ENCODE assay signal across 3 cellular contexts in genomic region chr7:138987686-138988085, GRCh38.
TF ChIP-seq lines count a peak whose summit lies in the region.

No MANE protein-coding gene starts in this region.

TF ChIP-seq in SK-N-SH treated with all-trans-retinoic acid at 6 μM for 48 hours, 23 proteins besides CTCF, POLR2A, EP300 and RAD21:
- TF ChIP-seq TSHZ2 (CRISPR knock-in tag; IDR thresholded peaks at IDR 0.05) (no peak), ZNF8 (CRISPR knock-in tag; IDR thresholded peaks at IDR 0.05) (peak; percentile 100)
TF ChIP-seq in SK-N-SH treated with all-trans-retinoic acid at 6 μM for 48 hours: peak in this region for 1.

TF ChIP-seq in SK-N-SH, 30 proteins besides CTCF, POLR2A, EP300 and RAD21:
- TF ChIP-seq TEAD4 (IDR thresholded peaks at IDR 0.05; ENCODE audit: borderline replicate concordance, insufficient read depth) (no peak), ELF1 (IDR thresholded peaks at IDR 0.05) (no peak), POLR2AphosphoS5 (IDR thresholded peaks at IDR 0.05; ENCODE audit: low read depth, low read length) (no peak), GABPA (IDR thresholded peaks at IDR 0.05; ENCODE audit: low read depth) (no peak), RCOR1 (IDR thresholded peaks at IDR 0.05; ENCODE audit: low read length) (no peak), PBX3 (IDR thresholded peaks at IDR 0.05) (no peak), GATA2 (CRISPR knock-in tag; IDR thresholded peaks at IDR 0.05) (no peak), MXI1 (IDR thresholded peaks at IDR 0.05; ENCODE audit: low read depth, low read length) (no peak), RFX5 (IDR thresholded peaks at IDR 0.05; ENCODE audit: low read length) (no peak), SIN3A (IDR thresholded peaks at IDR 0.05; ENCODE audit: borderline replicate concordance, low read depth, low read length) (no peak), FOXM1 (IDR thresholded peaks at IDR 0.05; ENCODE audit: low read depth) (no peak), ZBTB33 (IDR thresholded peaks at IDR 0.05; ENCODE audit: borderline replicate concordance, low read depth) (no peak), TCF12 (IDR thresholded peaks at IDR 0.05) (no peak), CHD2 (IDR thresholded peaks at IDR 0.05; ENCODE audit: low read length, partially characterized antibody) (no peak), TAF1 (IDR thresholded peaks at IDR 0.05; ENCODE audit: borderline replicate concordance, low read depth, low read length) (no peak)
- TF ChIP-seq, protein P1, sequence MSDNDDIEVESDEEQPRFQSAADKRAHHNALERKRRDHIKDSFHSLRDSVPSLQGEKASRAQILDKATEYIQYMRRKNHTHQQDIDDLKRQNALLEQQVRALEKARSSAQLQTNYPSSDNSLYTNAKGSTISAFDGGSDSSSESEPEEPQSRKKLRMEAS (IDR thresholded peaks at IDR 0.05; ENCODE audit: low read depth): no peak
- TF ChIP-seq, protein P2, sequence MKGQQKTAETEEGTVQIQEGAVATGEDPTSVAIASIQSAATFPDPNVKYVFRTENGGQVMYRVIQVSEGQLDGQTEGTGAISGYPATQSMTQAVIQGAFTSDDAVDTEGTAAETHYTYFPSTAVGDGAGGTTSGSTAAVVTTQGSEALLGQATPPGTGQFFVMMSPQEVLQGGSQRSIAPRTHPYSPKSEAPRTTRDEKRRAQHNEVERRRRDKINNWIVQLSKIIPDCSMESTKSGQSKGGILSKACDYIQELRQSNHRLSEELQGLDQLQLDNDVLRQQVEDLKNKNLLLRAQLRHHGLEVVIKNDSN (IDR thresholded peaks at IDR 0.05; ENCODE audit: borderline replicate concordance, low read depth): no peak
- TF ChIP-seq, protein P3, sequence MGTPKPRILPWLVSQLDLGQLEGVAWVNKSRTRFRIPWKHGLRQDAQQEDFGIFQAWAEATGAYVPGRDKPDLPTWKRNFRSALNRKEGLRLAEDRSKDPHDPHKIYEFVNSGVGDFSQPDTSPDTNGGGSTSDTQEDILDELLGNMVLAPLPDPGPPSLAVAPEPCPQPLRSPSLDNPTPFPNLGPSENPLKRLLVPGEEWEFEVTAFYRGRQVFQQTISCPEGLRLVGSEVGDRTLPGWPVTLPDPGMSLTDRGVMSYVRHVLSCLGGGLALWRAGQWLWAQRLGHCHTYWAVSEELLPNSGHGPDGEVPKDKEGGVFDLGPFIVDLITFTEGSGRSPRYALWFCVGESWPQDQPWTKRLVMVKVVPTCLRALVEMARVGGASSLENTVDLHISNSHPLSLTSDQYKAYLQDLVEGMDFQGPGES (IDR thresholded peaks at IDR 0.05; ENCODE audit: low read depth, low read length): no peak

TF ChIP-seq in K562, 482 proteins besides CTCF, POLR2A, EP300 and RAD21:
- peak; percentile 54 for TF ChIP-seq NFIC (IDR thresholded peaks at IDR 0.05)
- TF ChIP-seq, protein P4, sequence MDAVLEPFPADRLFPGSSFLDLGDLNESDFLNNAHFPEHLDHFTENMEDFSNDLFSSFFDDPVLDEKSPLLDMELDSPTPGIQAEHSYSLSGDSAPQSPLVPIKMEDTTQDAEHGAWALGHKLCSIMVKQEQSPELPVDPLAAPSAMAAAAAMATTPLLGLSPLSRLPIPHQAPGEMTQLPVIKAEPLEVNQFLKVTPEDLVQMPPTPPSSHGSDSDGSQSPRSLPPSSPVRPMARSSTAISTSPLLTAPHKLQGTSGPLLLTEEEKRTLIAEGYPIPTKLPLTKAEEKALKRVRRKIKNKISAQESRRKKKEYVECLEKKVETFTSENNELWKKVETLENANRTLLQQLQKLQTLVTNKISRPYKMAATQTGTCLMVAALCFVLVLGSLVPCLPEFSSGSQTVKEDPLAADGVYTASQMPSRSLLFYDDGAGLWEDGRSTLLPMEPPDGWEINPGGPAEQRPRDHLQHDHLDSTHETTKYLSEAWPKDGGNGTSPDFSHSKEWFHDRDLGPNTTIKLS (IDR thresholded peaks at IDR 0.05; ENCODE audit: borderline replicate concordance, low read depth): no peak
- peak in 1 of 2 experiments; percentile 75; a peak in 2 of 3 replicates for TF ChIP-seq CBX3 (IDR thresholded peaks at IDR 0.05; ENCODE audit: borderline replicate concordance in 1 of 2, low read length in 2 of 2)
- TF ChIP-seq TFE3 (CRISPR knock-in tag; IDR thresholded peaks at IDR 0.05): peak; percentile 8; the same call in 1 of the 2 replicates
- 0 out of 2 replicates have a peak, but pooled peaks have one; percentile 39 for TF ChIP-seq CBX5 (IDR thresholded peaks at IDR 0.05; ENCODE audit: borderline replicate concordance, low read depth)
- TF ChIP-seq ZNF146 (CRISPR knock-in tag; IDR thresholded peaks at IDR 0.05; ENCODE audit: unreplicated experiment): peak; percentile 96
- peak in 1 of 2 experiments; percentile 37; a peak in 1 of 4 replicates for TF ChIP-seq KDM1A (IDR thresholded peaks at IDR 0.05)
- TF ChIP-seq RBM25 (IDR thresholded peaks at IDR 0.05; ENCODE audit: low read depth, low read length, severe bottlenecking): peak; percentile 67
- TF ChIP-seq FOSL1 (tag; conservative IDR thresholded peaks at IDR 0.05): no peak
- TF ChIP-seq SREBF2 (CRISPR knock-in tag; IDR thresholded peaks at IDR 0.05): no peak
- TF ChIP-seq BCOR (IDR thresholded peaks at IDR 0.05): 0 out of 2 replicates have a peak, but pooled peaks have one; percentile 22
- TF ChIP-seq E2F5 (CRISPR knock-in tag; IDR thresholded peaks at IDR 0.05): no peak
- no peak for TF ChIP-seq ATF7 (IDR thresholded peaks at IDR 0.05)
- no peak for TF ChIP-seq ZC3H11A (IDR thresholded peaks at IDR 0.05; ENCODE audit: low read depth, low read length)
- TF ChIP-seq ETS1 (conservative IDR thresholded peaks at IDR 0.05; ENCODE audit: control insufficient read depth, low read depth, low read length): no peak
- TF ChIP-seq ZNF232 (CRISPR knock-in tag; IDR thresholded peaks at IDR 0.05): peak; percentile 98
- TF ChIP-seq ZNF398 (CRISPR knock-in tag; IDR thresholded peaks at IDR 0.05): no peak
TF ChIP-seq in K562: peak in this region for 9.
